Comparison of ENCODE assay signal across 14 cellular contexts in the genomic region with DNA sequence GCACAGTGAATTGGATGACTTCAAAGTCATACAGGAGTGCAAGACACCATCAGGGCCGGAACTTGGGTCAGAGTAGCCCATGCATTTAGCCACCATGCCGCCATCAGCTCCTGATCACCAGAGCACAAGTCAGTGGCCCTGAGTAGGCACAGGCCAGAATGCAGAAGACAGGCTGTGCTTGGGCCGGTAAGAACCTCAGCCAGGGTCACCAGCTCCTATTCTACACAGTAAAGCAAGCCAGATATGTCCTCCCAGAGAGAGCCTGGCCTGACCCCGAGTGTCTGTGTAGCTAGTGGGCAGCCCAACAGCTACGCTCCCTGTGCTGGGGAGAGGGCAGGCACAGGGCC. TPM values are rescaled to one million over a fixed set of nuclear protein-coding genes. Genes with fewer than 3 reads are reported as not detected.
DNase-seq lines count a peak whose midpoint lies in the region; ATAC-seq, FAIRE-seq and TF ChIP-seq lines count a peak whose summit lies in the region.
"Had no signal": no experiment of that assay in that cellular context is flagged by ENCODE, and none has a peak within 500 bp of the region (broad histone marks: within the 10 kb centered on the region; RNA-seq: fewer than 3 reads in every experiment).

No MANE protein-coding gene starts in this region.

- H4K5ac ChIP-seq in IMR-90 (ENCODE audit: low read depth, low read length) = no peak overlapping the region

- H3K36me3 ChIP-seq in IMR-90 (ENCODE audit: control insufficient read depth, insufficient read depth, low read length) (no peaks in the 10 kb centered on the region), astrocyte (ENCODE audit: insufficient read depth, low read length) (no peaks in the 10 kb centered on the region), neural progenitor cell (no peaks in the 10 kb centered on the region), tibial artery (no peaks in the 10 kb centered on the region)

- H3K27me3 ChIP-seq in IMR-90 (ENCODE audit: control insufficient read depth, insufficient read depth, low read length) = peaks cover 4% of the 10 kb centered on the region
- H3K27me3 ChIP-seq in astrocyte (ENCODE audit: insufficient read depth, low read length) = no peaks in the 10 kb centered on the region
- no peaks in the 10 kb centered on the region for H3K27me3 ChIP-seq in neural progenitor cell
- no peaks in the 10 kb centered on the region for H3K27me3 ChIP-seq in tibial artery

- no peak for DNase-seq in IMR-90
- DNase-seq in astrocyte (ENCODE audit: low read depth) = no peak
- no peak for DNase-seq in neural progenitor cell (ENCODE audit: low spot score)
- DNase-seq in tibial artery = no peak
- no peak for DNase-seq in kidney glomerular epithelial cell (lab: John Stamatoyannopoulos, UW)
- DNase-seq in activated naive CD4-positive, alpha-beta T cell (lab: John Stamatoyannopoulos, UW) = no peak
- DNase-seq: NCI-H1092, NCI-H748 treated with DMSO at 0.1 percent for 48 hours, PC-9, SHP77 had no signal

- dilution Hi-C loops in IMR-90 (cut with HindIII; ENCODE audit: low sequenced_read_pairs, unreplicated experiment) = no loop called here

- no peaks in the 10 kb centered on the region for H4K20me1 ChIP-seq in IMR-90 (ENCODE audit: insufficient read depth, low read length)
- no peaks in the 10 kb centered on the region for H4K20me1 ChIP-seq in astrocyte (ENCODE audit: insufficient read depth, low read length)
- H4K20me1 ChIP-seq in neural progenitor cell (ENCODE audit: low read depth) = no peaks in the 10 kb centered on the region

- H3K79me2 ChIP-seq in astrocyte (ENCODE audit: insufficient read depth, low read length) = no peaks in the 10 kb centered on the region
- H3K79me2 ChIP-seq in neural progenitor cell (ENCODE audit: low read depth) = no peaks in the 10 kb centered on the region

- no peak overlapping the region for H2AK5ac ChIP-seq in IMR-90 (ENCODE audit: low read depth, low read length)

- H3K27ac Mint-ChIP-seq in astrocyte (ENCODE audit: unreplicated experiment) = no peak overlapping the region
- peak overlapping the region; percentile 38 for H3K27ac Mint-ChIP-seq in neural progenitor cell

- FAIRE-seq in astrocyte (lab: Jason Lieb, UNC) = no peak
- FAIRE-seq: H54 had no signal

- peaks cover 16% of the 10 kb centered on the region for H3K27me3 Mint-ChIP-seq in astrocyte (ENCODE audit: low read depth, unreplicated experiment)
- peaks cover 3% of the 10 kb centered on the region for H3K27me3 Mint-ChIP-seq in neural progenitor cell (ENCODE audit: insufficient read depth, low read depth)

- H3K4me1 ChIP-seq in IMR-90 (ENCODE audit: control insufficient read depth, insufficient read depth, low read length) (peaks cover 20% of the 10 kb centered on the region; the same call in 1 of the 2 replicates), astrocyte (ENCODE audit: insufficient read depth, low read length) (peaks cover 16% of the 10 kb centered on the region), neural progenitor cell (peaks cover 5% of the 10 kb centered on the region), tibial artery (peaks cover 0 to 21% (median 15%) of the 10 kb centered on the region in 4 donors)

- POLR2A ChIA-PET in IMR-90 (lab: Charles Lee; ENCODE audit: unreplicated experiment) = no interaction called here

- no peak overlapping the region for H4K91ac ChIP-seq in IMR-90 (ENCODE audit: insufficient read depth, low read depth, low read length)

- no peaks in the 10 kb centered on the region for H3K79me1 ChIP-seq in IMR-90 (ENCODE audit: low read depth in 1 of 2, low read length in 2 of 2)

- H3K23ac ChIP-seq in IMR-90 (ENCODE audit: low read depth, low read length) = no peak overlapping the region

- H3K56ac ChIP-seq in IMR-90 (ENCODE audit: extremely low read depth, insufficient read depth, low read length) = no peak overlapping the region

- intact Hi-C loops in IMR-90 (cut with micrococcal nuclease) = no loop called here
- intact Hi-C loops in tibial artery (cut with DNase I; ENCODE audit: low total_unique reads) = no loop called here

- no peak overlapping the region; the same call in 1 of the 2 replicates for H3K27ac ChIP-seq in IMR-90 (ENCODE audit: insufficient read depth, low read length)
- peak overlapping the region; percentile 1 for H3K27ac ChIP-seq in astrocyte (ENCODE audit: low read depth, low read length)
- no peak overlapping the region for H3K27ac ChIP-seq in neural progenitor cell
- peak overlapping the region; percentile 77 to 78 for H3K27ac ChIP-seq in tibial artery
- H3K27ac ChIP-seq: HL-60, KMS-11, PC-9 had no signal

- no peak overlapping the region for H2BK5ac ChIP-seq in IMR-90 (ENCODE audit: low read depth, low read length, poor library complexity, severe bottlenecking)

- no peak overlapping the region for H3K4me2 ChIP-seq in IMR-90 (ENCODE audit: low read depth, low read length)
- peak overlapping the region; percentile 53 for H3K4me2 ChIP-seq in astrocyte (ENCODE audit: low read length)
- H3K4me2 ChIP-seq in neural progenitor cell = no peak overlapping the region
- H3K4me2 ChIP-seq: KMS-11, PC-9 had no signal

- H2AFZ ChIP-seq in IMR-90 (replicated peaks; ENCODE audit: low read length, poor library complexity) = peak overlapping the region; percentile 71
- H2AFZ ChIP-seq in astrocyte (ENCODE audit: low read depth, low read length) = peak overlapping the region; percentile 12
- H2AFZ ChIP-seq in neural progenitor cell (replicated peaks) = no peak overlapping the region
- H2AFZ ChIP-seq: PC-9 had no signal

- in situ Hi-C loops in IMR-90 (cut with MboI; ENCODE audit: low sequenced_read_pairs) = no loop called here

- H4K8ac ChIP-seq in IMR-90 (ENCODE audit: low read depth in 2 of 2, low read length in 2 of 2) = no peak overlapping the region

- H2BK15ac ChIP-seq in IMR-90 (ENCODE audit: low read depth, low read length) = no peak overlapping the region

- peaks cover 9% of the 10 kb centered on the region for H3K4me1 Mint-ChIP-seq in astrocyte (ENCODE audit: low read depth, unreplicated experiment)
- peaks cover 18% of the 10 kb centered on the region for H3K4me1 Mint-ChIP-seq in neural progenitor cell

- no peak overlapping the region; the same call in 1 of the 2 replicates for H3K18ac ChIP-seq in IMR-90 (ENCODE audit: low read depth, low read length)

- ATAC-seq in IMR-90 (ENCODE audit: low read depth) (no peak), GM19467 (IDR thresholded peaks at IDR 0.05; ENCODE audit: unreplicated experiment) (no peak)

- 100% methylated on average over 2 of the region's 5 CpGs; no CpG with 5 or more reads in 1 of the 2 experiments for WGBS in IMR-90 (ENCODE audit: extremely low coverage in 2 of 2, insufficient read length in 1 of 2), 2 experiments

- H3K9me3 Mint-ChIP-seq in astrocyte (ENCODE audit: unreplicated experiment) (no peaks in the 10 kb centered on the region), neural progenitor cell (no peaks in the 10 kb centered on the region)

- H3K36me3 Mint-ChIP-seq in astrocyte (ENCODE audit: low read depth, unreplicated experiment) (no peaks in the 10 kb centered on the region), neural progenitor cell (no peaks in the 10 kb centered on the region)

- CTCF ChIA-PET in IMR-90 (lab: Yijun Ruan, JAX) = interaction anchor here (0.6 to 1.3 kb wide), 2 partner anchors 8 to 60 kb away, joined by 3 to 5 read pairs; no protein-coding TSS in a partner anchor

- no peak for TF ChIP-seq RAD21 in IMR-90 (IDR thresholded peaks at IDR 0.05; ENCODE audit: low read length)

- H3K14ac ChIP-seq in IMR-90 (replicated peaks; ENCODE audit: low read depth, low read length) = no peak overlapping the region

- H3K4me3 Mint-ChIP-seq in astrocyte (ENCODE audit: unreplicated experiment) (no peak overlapping the region), neural progenitor cell (no peak overlapping the region)

- no peak overlapping the region for H2BK120ac ChIP-seq in IMR-90 (ENCODE audit: low read depth, low read length)

- TF ChIP-seq POLR2A in IMR-90 (IDR thresholded peaks at IDR 0.05; ENCODE audit: low read depth, low read length) = no peak

- H3F3A ChIP-seq in neural progenitor cell (ENCODE audit: low read depth) = no peaks in the 10 kb centered on the region

- no peak overlapping the region for H2BK20ac ChIP-seq in IMR-90 (ENCODE audit: low read depth, low read length)

- H3K4me3 ChIP-seq in IMR-90 (ENCODE audit: insufficient read depth, low read depth, low read length) = no peak overlapping the region
- no peak overlapping the region for H3K4me3 ChIP-seq in astrocyte (ENCODE audit: insufficient read depth, low read depth, low read length)
- H3K4me3 ChIP-seq in neural progenitor cell = no peak overlapping the region
- no peak overlapping the region for H3K4me3 ChIP-seq in tibial artery
- H3K4me3 ChIP-seq: PC-9 had no signal

- H3K9me1 ChIP-seq in IMR-90 (ENCODE audit: insufficient read depth, low read length) = peaks cover 6% of the 10 kb centered on the region; the same call in 1 of the 2 replicates

- no peak overlapping the region for H3K9ac ChIP-seq in IMR-90 (ENCODE audit: low read depth, low read length)
- no peak overlapping the region for H3K9ac ChIP-seq in astrocyte (ENCODE audit: low read length)
- H3K9ac ChIP-seq in neural progenitor cell = no peak overlapping the region
- H3K9ac ChIP-seq: KMS-11 had no signal

- TF ChIP-seq CTCF in IMR-90 (conservative IDR thresholded peaks at IDR 0.05; ENCODE audit: low read depth, low read length) (no peak), astrocyte (IDR thresholded peaks at IDR 0.05; ENCODE audit: insufficient read depth, low read depth, low read length) (no peak), neural progenitor cell (IDR thresholded peaks at IDR 0.05) (no peak), tibial artery (IDR thresholded peaks at IDR 0.05) (no peak)

- BruUV-seq in IMR-90 (replicated peaks; lab: Mats Ljungman, UMichigan) = no TSS peak

- H3K9me3 ChIP-seq in IMR-90 (ENCODE audit: control insufficient read depth, insufficient read depth, low read length) (no peaks in the 10 kb centered on the region), astrocyte (ENCODE audit: insufficient read depth, low read depth, low read length) (no peaks in the 10 kb centered on the region), neural progenitor cell (ENCODE audit: low read depth) (no peaks in the 10 kb centered on the region), tibial artery (no peaks in the 10 kb centered on the region)

- no peak overlapping the region for H3K4ac ChIP-seq in IMR-90 (ENCODE audit: low read depth, low read length)

- H2AK9ac ChIP-seq in IMR-90 (replicated peaks; ENCODE audit: low read depth, low read length, poor library complexity) = peak overlapping the region; percentile 9

TF ChIP-seq in IMR-90, 13 proteins besides CTCF, POLR2A, EP300 and RAD21 (continues in another document):
- TF ChIP-seq MXI1 (IDR thresholded peaks at IDR 0.05; ENCODE audit: borderline replicate concordance, low read depth, low read length) = no peak
- TF ChIP-seq RCOR1 (IDR thresholded peaks at IDR 0.05; ENCODE audit: insufficient replicate concordance, low read length) = no peak

RNA-seq across cellular contexts. Expression of a gene that starts 44.5 kb away (rescaled TPM):
- total RNA-seq in IMR-90 (2012; rRNA removed) = 10.8 and 12.2 TPM in 2 replicates
- 31.3 and 32.0 TPM in 2 replicates for polyA plus RNA-seq in IMR-90 (2012; rRNA removed)
- polyA plus RNA-seq in IMR-90 (2012; cell fraction: cytosol; rRNA removed) = 19.3 and 25.7 TPM in 2 replicates
- 64.7 and 77.6 TPM in 2 replicates for polyA plus RNA-seq in IMR-90 (2012; cell fraction: nucleus; rRNA removed; ENCODE audit: low replicate concordance)
- total RNA-seq in astrocyte = 0.65 and 0.86 TPM in 2 replicates
- 1.3 and 9.5 TPM in 2 replicates for total RNA-seq in neural progenitor cell (ENCODE audit: low replicate concordance)

Comparison
In these comparisons a context has a peak if more than half of its experiments do, and no peak if none do; other contexts are left out.
1. H3K27ac ChIP-seq: peak in astrocyte (single experiment) and tibial artery (2 of 2); none in IMR-90 (single experiment) and neural progenitor cell (single experiment).